Comparison of ENCODE assay signal across 9 cellular contexts in genomic region chr19:14368011-14368513, GRCh38. TPM values are rescaled to one million over a fixed set of nuclear protein-coding genes. Genes with fewer than 3 reads are reported as not detected.
A peak's percentile ranks its signal among the peaks of the same experiment; 100 is the strongest.
DNase-seq lines count a peak whose midpoint lies in the region; ATAC-seq and TF ChIP-seq lines count a peak whose summit lies in the region.
"Had no signal": no experiment of that assay in that cellular context is flagged by ENCODE, and none has a peak within 500 bp of the region (broad histone marks: within the 10 kb centered on the region; RNA-seq: fewer than 3 reads in every experiment).

No MANE protein-coding gene starts in this region.

- H3K9me3 Mint-ChIP-seq in T-helper 2 cell treated with Interferon-gamma antibody and Interleukin-4, amounts not matched to agents 5 μg/mL and 100 μg/mL, for 36 hours = peaks cover 3% of the 10 kb centered on the region
- no peaks in the 10 kb centered on the region for H3K9me3 Mint-ChIP-seq in immature natural killer cell

- no peak for TF ChIP-seq POLR2A in heart left ventricle (IDR thresholded peaks at IDR 0.05)
- no peak for TF ChIP-seq POLR2A in uterus (IDR thresholded peaks at IDR 0.05)

- H3K36me3 ChIP-seq in left ventricle myocardium inferior = no peaks in the 10 kb centered on the region
- no peaks in the 10 kb centered on the region for H3K36me3 ChIP-seq in heart left ventricle
- no peaks in the 10 kb centered on the region for H3K36me3 ChIP-seq in uterus
- no peaks in the 10 kb centered on the region for H3K36me3 ChIP-seq in PC-3 (ENCODE audit: low read depth, low read length)

- ATAC-seq in heart left ventricle (no peak), PC-3 (no peak), esophagus mucosa (no peak)

- peak overlapping the region; percentile 95 for H3K27ac Mint-ChIP-seq in T-helper 2 cell treated with Interferon-gamma antibody and Interleukin-4, amounts not matched to agents 5 μg/mL and 100 μg/mL, for 36 hours
- H3K27ac Mint-ChIP-seq in immature natural killer cell = peak overlapping the region; percentile 92 to 100 (median 96)

- H3K4me1 ChIP-seq in left ventricle myocardium inferior = peaks cover 29% of the 10 kb centered on the region
- peaks cover 4 to 98% (median 25%) of the 10 kb centered on the region in 12 donors for H3K4me1 ChIP-seq in heart left ventricle
- peaks cover 8 to 9% of the 10 kb centered on the region in 2 donors for H3K4me1 ChIP-seq in uterus
- peaks cover 8% of the 10 kb centered on the region for H3K4me1 ChIP-seq in PC-3 (ENCODE audit: insufficient read depth, low read length)

- H3K27me3 ChIP-seq in left ventricle myocardium inferior (ENCODE audit: low read depth) (no peaks in the 10 kb centered on the region), heart left ventricle (no peaks in the 10 kb centered on the region), uterus (no peaks in the 10 kb centered on the region), PC-3 (ENCODE audit: low read length) (no peaks in the 10 kb centered on the region)

- H3K9me3 ChIP-seq in left ventricle myocardium inferior (replicated peaks) = no peaks in the 10 kb centered on the region
- no peaks in the 10 kb centered on the region for H3K9me3 ChIP-seq in heart left ventricle
- H3K9me3 ChIP-seq in uterus = no peaks in the 10 kb centered on the region
- H3K9me3 ChIP-seq in PC-3 (ENCODE audit: low read length) = no peaks in the 10 kb centered on the region

- peak overlapping the region; percentile 66 for H3K4me3 Mint-ChIP-seq in T-helper 2 cell treated with Interferon-gamma antibody and Interleukin-4, amounts not matched to agents 5 μg/mL and 100 μg/mL, for 36 hours
- H3K4me3 Mint-ChIP-seq in immature natural killer cell = peak overlapping the region; percentile 65 to 87 (median 74)

- H3K4me1 Mint-ChIP-seq in T-helper 2 cell treated with Interferon-gamma antibody and Interleukin-4, amounts not matched to agents 5 μg/mL and 100 μg/mL, for 36 hours (ENCODE audit: low read depth) = peaks cover 56% of the 10 kb centered on the region
- H3K4me1 Mint-ChIP-seq in immature natural killer cell = peaks cover 80 to 81% of the 10 kb centered on the region in 2 donors

- no peak overlapping the region for H2AFZ ChIP-seq in PC-3 (ENCODE audit: low read length)

- H3K27ac ChIP-seq in left ventricle myocardium inferior (replicated peaks) = peak overlapping the region; percentile 50
- H3K27ac ChIP-seq in heart left ventricle = peak overlapping the region in 3 of 12 donors; percentile 18 to 93 (median 49)
- H3K27ac ChIP-seq in uterus = peak overlapping the region; percentile 36 to 55
- no peak overlapping the region for H3K27ac ChIP-seq in PC-3 (ENCODE audit: low read length)

- H3K4me3 ChIP-seq in left ventricle myocardium inferior = no peak overlapping the region
- H3K4me3 ChIP-seq in heart left ventricle = no peak overlapping the region
- H3K4me3 ChIP-seq in uterus = no peak overlapping the region
- no peak overlapping the region for H3K4me3 ChIP-seq in PC-3 (ENCODE audit: low read length)
- no peak overlapping the region for H3K4me3 ChIP-seq in foreskin fibroblast (ENCODE audit: low read depth in 1 of 2, low read length in 2 of 2)

- H3K79me2 ChIP-seq in PC-3 (ENCODE audit: low read length) = no peaks in the 10 kb centered on the region

- no peak for TF ChIP-seq CTCF in left ventricle myocardium inferior (IDR thresholded peaks at IDR 0.05; ENCODE audit: borderline replicate concordance)
- no peak for TF ChIP-seq CTCF in heart left ventricle (IDR thresholded peaks at IDR 0.05)
- TF ChIP-seq CTCF in uterus (IDR thresholded peaks at IDR 0.05) = no peak
- TF ChIP-seq CTCF in PC-3 (conservative IDR thresholded peaks at IDR 0.05; ENCODE audit: low read depth, low read length) = no peak
- TF ChIP-seq CTCF in foreskin fibroblast (IDR thresholded peaks at IDR 0.05; ENCODE audit: low read depth, low read length) = no peak

- no peak for DNase-seq in left ventricle myocardium inferior
- no peak for DNase-seq in heart left ventricle
- peak; percentile 55 for DNase-seq in T-helper 2 cell treated with Interferon-gamma antibody and Interleukin-4, amounts not matched to agents 5 μg/mL and 100 μg/mL, for 36 hours (ENCODE audit: low spot score)
- DNase-seq in immature natural killer cell = peak; percentile 81 to 84 (median 82)
- DNase-seq in uterus = no peak
- no peak for DNase-seq in PC-3
- no peak for DNase-seq in foreskin fibroblast
- DNase-seq: hypothalamus had no signal

- peaks cover 6% of the 10 kb centered on the region for H3K36me3 Mint-ChIP-seq in T-helper 2 cell treated with Interferon-gamma antibody and Interleukin-4, amounts not matched to agents 5 μg/mL and 100 μg/mL, for 36 hours (ENCODE audit: low read depth)
- H3K36me3 Mint-ChIP-seq in immature natural killer cell = no peaks in the 10 kb centered on the region

- H4K20me1 ChIP-seq in PC-3 (ENCODE audit: low read length) = no peaks in the 10 kb centered on the region

- no TSS peak for BruUV-seq in PC-3 (replicated peaks; lab: Mats Ljungman, UMichigan)

- H3K27me3 Mint-ChIP-seq in T-helper 2 cell treated with Interferon-gamma antibody and Interleukin-4, amounts not matched to agents 5 μg/mL and 100 μg/mL, for 36 hours (ENCODE audit: low read depth) = no peaks in the 10 kb centered on the region
- H3K27me3 Mint-ChIP-seq in immature natural killer cell (ENCODE audit: low read depth in 3 of 3) = peaks cover 27 to 29% (median 28%) of the 10 kb centered on the region in 3 donors

- no peak overlapping the region for H3K4me2 ChIP-seq in PC-3 (ENCODE audit: low read length)

- intact Hi-C loops in left ventricle myocardium inferior (cut with micrococcal nuclease) (no loop called here), heart left ventricle (cut with DNase I) (loop anchor here in 1 of 10 donors (10.0 kb wide), 1 partner anchor 107 kb away; the partner anchor contains the start of gene PTGER1), uterus (cut with DNase I; ENCODE audit: low total_unique reads) (no loop called here), PC-3 (cut with micrococcal nuclease) (loop anchor here (5.0 kb wide), 1 partner anchor 34 kb away; no protein-coding TSS in a partner anchor)

- CTCF ChIA-PET in PC-3 (lab: Charles Lee) = no interaction called here

- H3F3A ChIP-seq in PC-3 (ENCODE audit: low read length, unreplicated experiment) = no peaks in the 10 kb centered on the region

- H3K9ac ChIP-seq in PC-3 (ENCODE audit: low read length) = no peak overlapping the region

- POLR2A ChIA-PET in PC-3 (lab: Charles Lee; ENCODE audit: unreplicated experiment) = no interaction called here

- 69 to 77% (median 73%) methylated on average over 5 of the region's 5 CpGs for whole genome bisulfite sequencing in heart left ventricle, 4 donors

- no peaks in the 10 kb centered on the region for H3K9me2 ChIP-seq in PC-3 (replicated peaks; ENCODE audit: low read length)

RNA-seq across cellular contexts. Expression of gene ADGRE5, which starts 13.2 kb away (rescaled TPM):
- total RNA-seq in left ventricle myocardium inferior (32.7 TPM), heart left ventricle (10 to 100 TPM; 30.1 to 92.7 (median 45.8) TPM), uterus (100 to 1,000 TPM in 1 of 4 donors, 10 to 100 TPM in 3; 32.1 to 217 (median 57.7) TPM), PC-3 (2014; rRNA removed) (105 and 120 TPM in 2 replicates), esophagus mucosa (4.8 TPM)
- polyA plus RNA-seq in heart left ventricle (10 to 100 TPM; 10.1 to 48.5 TPM), immature natural killer cell (100 to 1,000 TPM; 360 to 783 (median 485) TPM)

RNA-seq across cellular contexts. Expression of gene DDX39A, which starts 51.1 kb away (rescaled TPM):
- 33.4 TPM for total RNA-seq in left ventricle myocardium inferior
- total RNA-seq in heart left ventricle = 10 to 100 TPM; 18.0 to 44.4 (median 30.2) TPM
- polyA plus RNA-seq in heart left ventricle = 100 to 1,000 TPM in 1 of 2 donors, 10 to 100 TPM in 1; 42.4 to 109 TPM
- polyA plus RNA-seq in immature natural killer cell = 100 to 1,000 TPM; 117 to 177 (median 144) TPM
- total RNA-seq in uterus = 10 to 100 TPM; 41.3 to 91.2 (median 52.8) TPM
- 308 and 311 TPM in 2 replicates for total RNA-seq in PC-3 (2014; rRNA removed)
- total RNA-seq in esophagus mucosa = 59.6 TPM

Comparison
In these comparisons a context has a peak if more than half of its experiments do, and no peak if none do; other contexts are left out.
1. DNase-seq: peak in T-helper 2 cell treated with Interferon-gamma antibody and Interleukin-4, amounts not matched to agents 5 μg/mL and 100 μg/mL, for 36 hours (single experiment) and immature natural killer cell (3 of 3); none in left ventricle myocardium inferior (single experiment), heart left ventricle (0 of 5), uterus (0 of 2), PC-3 (single experiment) and foreskin fibroblast (0 of 2).